In the genomic region with DNA sequence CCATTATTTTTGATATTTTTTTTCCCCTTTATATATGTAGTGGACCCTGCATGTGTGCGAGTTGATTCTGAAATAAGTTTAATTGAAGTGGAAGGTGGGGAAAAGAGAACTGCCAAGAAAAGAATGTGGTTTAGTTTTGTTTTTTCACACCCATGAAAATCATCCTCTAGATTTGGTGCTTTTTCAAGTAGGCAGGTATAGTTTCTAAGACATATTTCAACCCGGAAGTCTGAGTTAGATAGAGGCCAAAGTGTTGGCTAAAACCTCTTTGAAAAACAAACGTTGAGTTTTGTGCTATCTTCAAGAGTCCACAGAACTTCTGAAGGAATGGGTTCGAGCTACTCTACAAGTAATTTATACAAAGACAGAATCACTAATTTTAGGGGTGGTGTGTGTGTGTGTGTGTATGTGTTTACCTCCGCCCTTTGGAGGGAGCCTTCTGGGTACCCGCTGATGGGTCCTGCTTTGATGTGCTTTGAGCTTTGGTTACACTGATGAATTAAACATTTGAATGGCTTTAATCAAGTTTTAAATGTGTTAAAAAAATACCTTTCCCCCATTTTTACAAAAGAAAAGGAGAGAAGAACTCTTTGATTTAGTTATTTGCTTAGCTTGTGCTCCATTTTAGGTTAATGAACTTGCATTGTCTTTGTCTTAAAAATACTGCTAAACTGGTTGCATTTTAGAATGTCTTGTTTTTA, we compare ENCODE assay signal across 8 cellular contexts. TPM values are rescaled to one million over a fixed set of nuclear protein-coding genes. Genes with fewer than 3 reads are reported as not detected.
A peak's percentile ranks its signal among the peaks of the same experiment; 100 is the strongest.
DNase-seq lines count a peak whose midpoint lies in the region; ATAC-seq and TF ChIP-seq lines count a peak whose summit lies in the region.

No MANE protein-coding gene starts in this region.

- H3K4me1 Mint-ChIP-seq in activated naive CD4-positive, alpha-beta T cell treated with anti-CD3 and anti-CD28 coated beads for 36 hours (ENCODE audit: low read depth), result peaks cover 60% of the 10 kb centered on the region
- peaks cover 63% of the 10 kb centered on the region for H3K4me1 Mint-ChIP-seq in activated naive CD8-positive, alpha-beta T cell treated with anti-CD3 and anti-CD28 coated beads for 36 hours

- peak overlapping the region; percentile 90 for H3K4me3 Mint-ChIP-seq in activated naive CD4-positive, alpha-beta T cell treated with anti-CD3 and anti-CD28 coated beads for 36 hours
- H3K4me3 Mint-ChIP-seq in activated naive CD8-positive, alpha-beta T cell treated with anti-CD3 and anti-CD28 coated beads for 36 hours, result peak overlapping the region; percentile 95

- no peak for DNase-seq in activated naive CD4-positive, alpha-beta T cell treated with anti-CD3 and anti-CD28 coated beads for 36 hours
- DNase-seq in activated naive CD4-positive, alpha-beta T cell (lab: John Stamatoyannopoulos, UW), result no peak
- no peak for DNase-seq in activated naive CD8-positive, alpha-beta T cell treated with anti-CD3 and anti-CD28 coated beads for 36 hours
- no peak for DNase-seq in left lung
- DNase-seq in transverse colon, result no peak
- no peak for DNase-seq in NCI-H146 treated with DMSO at 0.1 percent for 48 hours (lab: John Stamatoyannopoulos, UW; ENCODE audit: unreplicated experiment)

- ATAC-seq in left lung, result no peak
- no peak for ATAC-seq in HG03378 (IDR thresholded peaks at IDR 0.05; ENCODE audit: unreplicated experiment)
- no peak for ATAC-seq in GM21423 (IDR thresholded peaks at IDR 0.05; ENCODE audit: unreplicated experiment)

- WGBS in transverse colon (ENCODE audit: low coverage in 1 of 2), 2 donors, result 44 to 49% methylated on average over 6 of the region's 6 CpGs

- no peaks in the 10 kb centered on the region for H3K9me3 ChIP-seq in left lung
- H3K9me3 ChIP-seq in transverse colon, result no peaks in the 10 kb centered on the region

- no peak for TF ChIP-seq POLR2A in transverse colon (IDR thresholded peaks at IDR 0.05)

- no peaks in the 10 kb centered on the region for H3K9me3 Mint-ChIP-seq in activated naive CD4-positive, alpha-beta T cell treated with anti-CD3 and anti-CD28 coated beads for 36 hours
- H3K9me3 Mint-ChIP-seq in activated naive CD8-positive, alpha-beta T cell treated with anti-CD3 and anti-CD28 coated beads for 36 hours, result no peaks in the 10 kb centered on the region

- TF ChIP-seq EP300 in transverse colon (IDR thresholded peaks at IDR 0.05; ENCODE audit: low read depth), result no peak

- peak overlapping the region; percentile 86 for H3K27ac Mint-ChIP-seq in activated naive CD4-positive, alpha-beta T cell treated with anti-CD3 and anti-CD28 coated beads for 36 hours
- H3K27ac Mint-ChIP-seq in activated naive CD8-positive, alpha-beta T cell treated with anti-CD3 and anti-CD28 coated beads for 36 hours, result peak overlapping the region; percentile 95

- intact Hi-C loops in activated naive CD4-positive, alpha-beta T cell treated with anti-CD3 and anti-CD28 coated beads for 36 hours (cut with micrococcal nuclease), result no loop called here
- intact Hi-C loops in left lung (cut with DNase I), result no loop called here
- intact Hi-C loops in transverse colon (cut with DNase I; ENCODE audit: low total_unique reads), result no loop called here

- H3K4me1 ChIP-seq in left lung, result peaks cover 22 to 67% of the 10 kb centered on the region in 2 donors
- peaks cover 39 to 69% (median 53%) of the 10 kb centered on the region in 4 donors for H3K4me1 ChIP-seq in transverse colon

- CTCF ChIA-PET in activated naive CD4-positive, alpha-beta T cell treated with anti-CD3 and anti-CD28 coated beads for 36 hours (lab: Charles Lee), result interaction anchor here (0.8 to 2.0 kb wide), 6 partner anchors 10 to 133 kb away, joined by 3 to 9 read pairs (median 4); no protein-coding TSS in a partner anchor

- in situ Hi-C loops in transverse colon (cut with MboI; ENCODE audit: low pct_ligation_motif_present in 1 of 4, low pct_unique_long_range_greater_than_20kb in 1 of 4, low sequenced_read_pairs in 3 of 4), result loop anchor here in 1 of 4 donors (25.0 kb wide), 1 partner anchor 127 kb away; no protein-coding TSS in a partner anchor

- TF ChIP-seq CTCF in left lung (IDR thresholded peaks at IDR 0.05) (no peak), transverse colon (IDR thresholded peaks at IDR 0.05) (no peak)

- no peaks in the 10 kb centered on the region for H3K36me3 ChIP-seq in left lung
- H3K36me3 ChIP-seq in transverse colon, result no peaks in the 10 kb centered on the region

- no peaks in the 10 kb centered on the region for H3K27me3 Mint-ChIP-seq in activated naive CD4-positive, alpha-beta T cell treated with anti-CD3 and anti-CD28 coated beads for 36 hours (ENCODE audit: low read depth)
- no peaks in the 10 kb centered on the region for H3K27me3 Mint-ChIP-seq in activated naive CD8-positive, alpha-beta T cell treated with anti-CD3 and anti-CD28 coated beads for 36 hours

- H3K27me3 ChIP-seq in left lung, result no peaks in the 10 kb centered on the region
- H3K27me3 ChIP-seq in transverse colon, result no peaks in the 10 kb centered on the region

- H3K4me3 ChIP-seq in left lung (peak overlapping the region; percentile 88 to 98), transverse colon (peak overlapping the region in 3 of 4 donors; percentile 69 to 84 (median 70))

- H3K27ac ChIP-seq in left lung (peak overlapping the region; percentile 94 to 97), transverse colon (peak overlapping the region; percentile 94 to 99 (median 98))

- H3K36me3 Mint-ChIP-seq in activated naive CD4-positive, alpha-beta T cell treated with anti-CD3 and anti-CD28 coated beads for 36 hours (ENCODE audit: low read depth), result peaks cover 6% of the 10 kb centered on the region
- H3K36me3 Mint-ChIP-seq in activated naive CD8-positive, alpha-beta T cell treated with anti-CD3 and anti-CD28 coated beads for 36 hours, result peaks cover 18% of the 10 kb centered on the region

RNA-seq across cellular contexts. Expression of gene RREB1, which starts 2.5 kb away (rescaled TPM):
- total RNA-seq in activated naive CD4-positive, alpha-beta T cell treated with anti-CD3 and anti-CD28 coated beads for 36 hours, result 10 to 100 TPM; 10.8 to 12.2 TPM
- 10 to 100 TPM; 17.4 to 18.5 TPM for total RNA-seq in activated naive CD8-positive, alpha-beta T cell treated with anti-CD3 and anti-CD28 coated beads for 36 hours
- 10 to 100 TPM; 49.3 to 54.0 TPM for total RNA-seq in left lung
- total RNA-seq in transverse colon, result 100 to 1,000 TPM in 2 of 4 donors, 10 to 100 TPM in 2; 73.9 to 214 (median 107) TPM
